19 cellular contexts compared by ENCODE assay signal in the genomic region with DNA sequence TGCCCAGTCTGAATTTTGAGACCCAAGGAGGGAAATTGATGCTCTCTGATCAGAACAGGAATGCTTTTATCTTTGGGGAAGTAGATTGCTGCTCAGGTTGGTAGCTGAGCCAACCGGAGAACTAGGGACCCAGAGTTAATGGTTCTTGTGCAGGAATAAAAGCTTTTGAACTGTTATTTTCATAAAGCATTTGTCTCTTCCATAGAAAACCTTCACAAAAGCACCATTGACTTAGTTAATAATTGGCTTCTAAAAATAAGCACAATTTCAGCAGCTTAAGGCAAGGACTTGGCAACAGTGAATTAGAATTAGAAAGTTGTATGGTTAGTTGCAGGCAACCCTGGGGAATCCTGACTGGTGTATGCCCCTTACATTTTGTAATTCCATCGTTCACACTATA.
"Had no signal": no experiment of that assay in that cellular context is flagged by ENCODE, and none has a peak within 500 bp of the region (broad histone marks: within the 10 kb centered on the region; RNA-seq: fewer than 3 reads in every experiment).

No MANE protein-coding gene starts in this region.

- H3K36me3 ChIP-seq: uterus had no signal

- ATAC-seq: esophagus mucosa; gastrocnemius medialis; heart right ventricle; naive thymus-derived CD4-positive, alpha-beta T cell; sciatic nerve had no signal

- H3K4me1 ChIP-seq: heart right ventricle, spleen, stomach, thyroid gland, upper lobe of left lung, uterus had no signal

- H3K27ac ChIP-seq: coronary artery, gastrocnemius medialis, heart right ventricle, spleen, stomach, thyroid gland, upper lobe of left lung, uterus had no signal

- H3K9me3 ChIP-seq: gastrocnemius medialis, heart right ventricle, spleen, stomach, thyroid gland, upper lobe of left lung, uterus had no signal

- H3K4me3 Mint-ChIP-seq: naive thymus-derived CD4-positive, alpha-beta T cell had no signal

- DNase-seq: effector CD8-positive, alpha-beta T cell; gastrocnemius medialis; heart right ventricle; kidney glomerular epithelial cell; naive thymus-derived CD4-positive, alpha-beta T cell; posterior cingulate gyrus; spleen; stimulated activated CD4-positive, alpha-beta T cell treated with anti-CD3 and anti-CD28 coated beads, Interleukin-15, amount 100 ng/mL, for 24 hours; stimulated activated CD4-positive, alpha-beta T cell treated with anti-CD3 and anti-CD28 coated beads, Interleukin-1b, Interleukin-23, amount 100 ng/mL, for 48 hours; stimulated activated CD4-positive, alpha-beta T cell treated with anti-CD3 and anti-CD28 coated beads, Interleukin-4, amount 100 ng/mL, for 24 hours; stimulated activated naive CD4-positive, alpha-beta T cell; stomach; substantia nigra; thyroid gland; upper lobe of left lung; uterus had no signal

- H3K27me3 ChIP-seq: gastrocnemius medialis, heart right ventricle, spleen, stomach, thyroid gland, upper lobe of left lung, uterus had no signal

- H3K27ac Mint-ChIP-seq: naive thymus-derived CD4-positive, alpha-beta T cell had no signal

- H3K4me3 ChIP-seq: coronary artery, gastrocnemius medialis, heart right ventricle, spleen, stomach, thyroid gland, upper lobe of left lung, uterus had no signal

- H3K27me3 Mint-ChIP-seq: naive thymus-derived CD4-positive, alpha-beta T cell had no signal
